22 cellular contexts compared by ENCODE assay signal in genomic region chr3:46906471-46907058, GRCh38. TPM values are rescaled to one million over a fixed set of nuclear protein-coding genes. Genes with fewer than 3 reads are reported as not detected.
"Had no signal": no experiment of that assay in that cellular context is flagged by ENCODE, and none has a peak within 500 bp of the region (broad histone marks: within the 10 kb centered on the region; RNA-seq: fewer than 3 reads in every experiment).

No MANE protein-coding gene starts in this region.

- H3K27me3 Mint-ChIP-seq: activated CD4-positive, alpha-beta T cell treated with anti-CD3 and anti-CD28 coated beads, Interleukin-2, amount 10 ng/mL, durations not matched to agents 7 days and 5 days; naive B cell had no signal

- H3K27ac Mint-ChIP-seq: activated CD4-positive, alpha-beta T cell treated with anti-CD3 and anti-CD28 coated beads, Interleukin-2, amount 10 ng/mL, durations not matched to agents 7 days and 5 days; activated CD8-positive, alpha-beta T cell treated with anti-CD3 and anti-CD28 coated beads, Interleukin-2, amount 10 ng/mL, durations not matched to agents 7 days and 5 days; T-helper 1 cell treated with Interleukin-12 subunit alpha and Interleukin-12 subunit beta and Interleukin-4 antibody, amounts not matched to agents 30 μg/mL and 1 μg/mL, for 36 hours had no signal

- H3K36me3 Mint-ChIP-seq: naive B cell had no signal

- ATAC-seq: activated CD4-positive, CD25-positive, alpha-beta regulatory T cell treated with anti-CD3 and anti-CD28 coated beads, Interleukin-2, amount 50 U/mL, for 24 hours; activated CD8-positive, alpha-beta T cell treated with anti-CD3 and anti-CD28 coated beads, Interleukin-2, amount 10 ng/mL, durations not matched to agents 7 days and 5 days; activated T-cell treated with anti-CD3 and anti-CD28 coated beads, Interleukin-2, amount 50 U/mL, for 4 hours; gastroesophageal sphincter; heart left ventricle; mucosa of descending colon had no signal

- H3K9me3 ChIP-seq: adrenal gland, esophagus muscularis mucosa, gastroesophageal sphincter, heart left ventricle, left ventricle myocardium inferior, mucosa of descending colon, tibial nerve, uterus had no signal

- H3K4me3 Mint-ChIP-seq: activated CD4-positive, alpha-beta T cell treated with anti-CD3 and anti-CD28 coated beads, Interleukin-2, amount 10 ng/mL, durations not matched to agents 7 days and 5 days; activated CD8-positive, alpha-beta T cell treated with anti-CD3 and anti-CD28 coated beads, Interleukin-2, amount 10 ng/mL, durations not matched to agents 7 days and 5 days; activated T-cell treated with anti-CD3 and anti-CD28 coated beads, Interleukin-2, amount 50 U/mL, for 4 hours; naive B cell; neural crest cell; T-helper 1 cell treated with Interleukin-12 subunit alpha and Interleukin-12 subunit beta and Interleukin-4 antibody, amounts not matched to agents 30 μg/mL and 1 μg/mL, for 36 hours had no signal

- H3K27ac ChIP-seq: adrenal gland, esophagus muscularis mucosa, gastroesophageal sphincter, heart left ventricle, left ventricle myocardium inferior, tibial nerve, uterus had no signal

- H3K4me3 ChIP-seq: adrenal gland, esophagus muscularis mucosa, gastroesophageal sphincter, heart left ventricle, left ventricle myocardium inferior, mucosa of descending colon, tibial nerve, uterus had no signal

- H3K27me3 ChIP-seq: adrenal gland, heart left ventricle, tibial nerve, uterus had no signal

- H3K36me3 ChIP-seq: adrenal gland, esophagus muscularis mucosa, gastroesophageal sphincter, heart left ventricle, left ventricle myocardium inferior, tibial nerve, uterus had no signal

- H3K9me3 Mint-ChIP-seq: activated CD4-positive, alpha-beta T cell treated with anti-CD3 and anti-CD28 coated beads, Interleukin-2, amount 10 ng/mL, durations not matched to agents 7 days and 5 days; activated T-cell treated with anti-CD3 and anti-CD28 coated beads, Interleukin-2, amount 50 U/mL, for 4 hours; naive B cell; neural crest cell; T-helper 1 cell treated with Interleukin-12 subunit alpha and Interleukin-12 subunit beta and Interleukin-4 antibody, amounts not matched to agents 30 μg/mL and 1 μg/mL, for 36 hours had no signal

- DNase-seq: activated CD4-positive, alpha-beta T cell treated with anti-CD3 and anti-CD28 coated beads, Interleukin-2, amount 10 ng/mL, durations not matched to agents 7 days and 5 days; activated CD8-positive, alpha-beta T cell treated with anti-CD3 and anti-CD28 coated beads, Interleukin-2, amount 10 ng/mL, durations not matched to agents 7 days and 5 days; activated naive CD4-positive, alpha-beta T cell treated with anti-CD3 and anti-CD28 coated beads, Interleukin-2, amount 50 U/mL, for 16 hours; activated T-cell treated with anti-CD3 and anti-CD28 coated beads, Interleukin-2, amount 50 U/mL, for 4 hours; dermis blood vessel endothelial cell; effector memory CD4-positive, alpha-beta T cell; left ventricle myocardium inferior; naive B cell; stimulated activated CD4-positive, alpha-beta T cell treated with anti-CD3 and anti-CD28 coated beads, Interleukin-2, amount 100 ng/mL, for 24 hours; stimulated activated naive CD4-positive, alpha-beta T cell treated with Interleukin-2 at 50 U/mL for 16 hours had no signal

RNA-seq across cellular contexts. Expression of gene PTH1R, which starts 29.0 kb away (rescaled TPM):
- total RNA-seq: activated CD4-positive, alpha-beta T cell treated with anti-CD3 and anti-CD28 coated beads, Interleukin-2, amount 10 ng/mL, durations not matched to agents 7 days and 5 days; activated CD8-positive, alpha-beta T cell treated with anti-CD3 and anti-CD28 coated beads, Interleukin-2, amount 10 ng/mL, durations not matched to agents 7 days and 5 days; activated T-cell treated with anti-CD3 and anti-CD28 coated beads, Interleukin-2, amount 50 U/mL, for 4 hours had no signal

RNA-seq across cellular contexts. Expression of gene MYL3, which starts 43.3 kb away (rescaled TPM):
- total RNA-seq: activated CD4-positive, alpha-beta T cell treated with anti-CD3 and anti-CD28 coated beads, Interleukin-2, amount 10 ng/mL, durations not matched to agents 7 days and 5 days; activated CD8-positive, alpha-beta T cell treated with anti-CD3 and anti-CD28 coated beads, Interleukin-2, amount 10 ng/mL, durations not matched to agents 7 days and 5 days; activated T-cell treated with anti-CD3 and anti-CD28 coated beads, Interleukin-2, amount 50 U/mL, for 4 hours; dermis blood vessel endothelial cell; endothelial cell of umbilical vein; neural crest cell; pulmonary artery endothelial cell had no signal
- polyA plus RNA-seq: endothelial cell of umbilical vein had no signal
